In the genomic region with DNA sequence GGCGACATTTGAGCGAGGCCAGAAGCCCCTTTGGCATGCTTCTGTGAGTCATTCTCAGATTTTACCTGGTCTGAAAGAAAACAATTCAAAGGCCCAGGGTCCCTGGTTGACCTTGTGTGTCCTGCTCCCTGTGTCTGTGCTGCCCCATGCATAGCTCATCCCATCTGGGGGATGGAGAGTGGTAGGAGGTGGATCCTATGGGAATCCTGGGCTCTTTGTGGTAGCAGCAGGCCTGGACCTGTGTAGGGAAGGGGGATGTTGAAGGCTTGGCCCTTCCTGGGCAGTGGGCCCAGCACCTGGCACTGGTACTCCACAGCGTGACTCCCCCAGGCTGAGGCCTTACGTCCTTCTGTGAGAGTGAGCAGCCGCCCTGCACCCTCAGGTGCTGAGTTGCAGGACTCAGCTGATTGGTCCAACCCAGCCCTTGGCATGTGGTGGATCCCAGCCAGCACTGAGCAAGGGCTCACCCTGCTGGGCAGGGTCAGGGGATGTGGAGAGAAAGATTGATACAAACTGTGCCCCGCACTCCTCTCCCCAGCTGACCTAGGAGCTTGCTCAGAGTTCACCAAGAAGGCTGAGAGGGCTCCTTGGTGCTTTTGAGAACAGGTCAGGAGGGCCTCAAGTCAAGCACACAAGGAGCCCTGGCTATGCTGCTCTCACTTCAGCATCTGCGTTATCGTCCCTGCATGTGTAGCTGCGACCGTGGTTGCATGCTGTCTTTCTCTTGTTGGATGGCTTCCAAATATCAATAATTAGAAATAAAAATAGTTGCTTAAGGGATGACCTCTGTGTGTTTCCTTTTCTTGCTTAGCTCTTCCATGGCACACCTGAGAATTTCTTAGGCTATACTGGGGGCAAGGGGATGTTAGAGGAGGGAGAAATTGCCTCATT, we compare ENCODE assay signal across 1 cellular context.
TF ChIP-seq lines count a peak whose summit lies in the region.

No MANE protein-coding gene starts in this region.

TF ChIP-seq in GM12878, 131 proteins besides CTCF, POLR2A, EP300 and RAD21:
- peak; percentile 4; the same call in 1 of the 2 replicates for TF ChIP-seq SMC3 (IDR thresholded peaks at IDR 0.05; ENCODE audit: borderline replicate concordance, low read length)
- no peak for TF ChIP-seq CREB1 (IDR thresholded peaks at IDR 0.05; ENCODE audit: low read depth)
- TF ChIP-seq, protein P1, sequence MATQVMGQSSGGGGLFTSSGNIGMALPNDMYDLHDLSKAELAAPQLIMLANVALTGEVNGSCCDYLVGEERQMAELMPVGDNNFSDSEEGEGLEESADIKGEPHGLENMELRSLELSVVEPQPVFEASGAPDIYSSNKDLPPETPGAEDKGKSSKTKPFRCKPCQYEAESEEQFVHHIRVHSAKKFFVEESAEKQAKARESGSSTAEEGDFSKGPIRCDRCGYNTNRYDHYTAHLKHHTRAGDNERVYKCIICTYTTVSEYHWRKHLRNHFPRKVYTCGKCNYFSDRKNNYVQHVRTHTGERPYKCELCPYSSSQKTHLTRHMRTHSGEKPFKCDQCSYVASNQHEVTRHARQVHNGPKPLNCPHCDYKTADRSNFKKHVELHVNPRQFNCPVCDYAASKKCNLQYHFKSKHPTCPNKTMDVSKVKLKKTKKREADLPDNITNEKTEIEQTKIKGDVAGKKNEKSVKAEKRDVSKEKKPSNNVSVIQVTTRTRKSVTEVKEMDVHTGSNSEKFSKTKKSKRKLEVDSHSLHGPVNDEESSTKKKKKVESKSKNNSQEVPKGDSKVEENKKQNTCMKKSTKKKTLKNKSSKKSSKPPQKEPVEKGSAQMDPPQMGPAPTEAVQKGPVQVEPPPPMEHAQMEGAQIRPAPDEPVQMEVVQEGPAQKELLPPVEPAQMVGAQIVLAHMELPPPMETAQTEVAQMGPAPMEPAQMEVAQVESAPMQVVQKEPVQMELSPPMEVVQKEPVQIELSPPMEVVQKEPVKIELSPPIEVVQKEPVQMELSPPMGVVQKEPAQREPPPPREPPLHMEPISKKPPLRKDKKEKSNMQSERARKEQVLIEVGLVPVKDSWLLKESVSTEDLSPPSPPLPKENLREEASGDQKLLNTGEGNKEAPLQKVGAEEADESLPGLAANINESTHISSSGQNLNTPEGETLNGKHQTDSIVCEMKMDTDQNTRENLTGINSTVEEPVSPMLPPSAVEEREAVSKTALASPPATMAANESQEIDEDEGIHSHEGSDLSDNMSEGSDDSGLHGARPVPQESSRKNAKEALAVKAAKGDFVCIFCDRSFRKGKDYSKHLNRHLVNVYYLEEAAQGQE (IDR thresholded peaks at IDR 0.05; ENCODE audit: low read depth, low read length) = no peak
